ENCODE assay signal across 15 cellular contexts in the genomic region with DNA sequence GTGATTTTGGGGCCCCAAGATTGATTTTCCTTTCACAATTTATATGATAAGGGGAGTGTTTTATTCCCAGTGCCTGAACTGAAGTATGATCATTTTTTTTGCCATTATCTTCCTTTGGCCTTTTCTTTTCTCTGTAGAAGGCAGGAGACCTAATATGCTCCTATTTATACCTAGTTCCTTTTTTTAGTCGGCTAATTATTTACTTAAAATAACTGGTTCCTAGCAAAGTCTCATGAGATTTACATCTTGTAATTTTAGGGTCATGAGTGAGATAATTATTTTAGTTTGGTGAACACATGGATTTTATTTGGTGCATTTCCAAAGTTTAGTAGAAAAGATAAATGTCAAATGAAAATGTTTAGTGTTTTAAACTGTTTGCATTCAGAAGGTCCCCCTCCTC. TPM values are rescaled to one million over a fixed set of nuclear protein-coding genes. Genes with fewer than 3 reads are reported as not detected.
DNase-seq lines count a peak whose midpoint lies in the region; ATAC-seq, FAIRE-seq and TF ChIP-seq lines count a peak whose summit lies in the region.
"Had no signal": no experiment of that assay in that cellular context is flagged by ENCODE, and none has a peak within 500 bp of the region (broad histone marks: within the 10 kb centered on the region; RNA-seq: fewer than 3 reads in every experiment).

No MANE protein-coding gene starts in this region.

- H3K9ac ChIP-seq in BLaER1 (0 out of 2 replicates have a peak overlapping the region, but pooled peaks have one; percentile 26), OCI-LY1 (ENCODE audit: low read length) (no peak overlapping the region)

- no peaks in the 10 kb centered on the region for H3K27me3 Mint-ChIP-seq in dendritic cell treated with granulocyte-macrophage colony-stimulating factor and Interleukin-4, amounts not matched to agents 40 ng/mL and 50 ng/mL, for 4 days
- no peaks in the 10 kb centered on the region for H3K27me3 Mint-ChIP-seq in osteocyte (ENCODE audit: unreplicated experiment)

- H3K4me3 Mint-ChIP-seq in dendritic cell treated with granulocyte-macrophage colony-stimulating factor and Interleukin-4, amounts not matched to agents 40 ng/mL and 50 ng/mL, for 4 days: no peak overlapping the region
- no peak overlapping the region for H3K4me3 Mint-ChIP-seq in osteocyte (ENCODE audit: unreplicated experiment)

- H3K27me3 ChIP-seq in BLaER1 (no peaks in the 10 kb centered on the region), OCI-LY1 (ENCODE audit: insufficient read depth, low read length) (no peaks in the 10 kb centered on the region)
- H3K27me3 ChIP-seq: MG63 had no signal

- H2AFZ ChIP-seq in OCI-LY1 (ENCODE audit: low read length): no peak overlapping the region

- peaks cover 59% of the 10 kb centered on the region for H3K4me1 Mint-ChIP-seq in dendritic cell treated with granulocyte-macrophage colony-stimulating factor and Interleukin-4, amounts not matched to agents 40 ng/mL and 50 ng/mL, for 4 days (ENCODE audit: low read depth)
- H3K4me1 Mint-ChIP-seq in osteocyte (ENCODE audit: unreplicated experiment): peaks cover 47% of the 10 kb centered on the region

- no peaks in the 10 kb centered on the region for H3F3A ChIP-seq in OCI-LY1 (ENCODE audit: insufficient read depth, low read length)

- H3K4me3 ChIP-seq in BLaER1 (no peak overlapping the region), OCI-LY1 (ENCODE audit: low read depth, low read length, poor library complexity, severe bottlenecking) (no peak overlapping the region)
- H3K4me3 ChIP-seq: lung, MG63, thoracic aorta had no signal

- H3K27ac Mint-ChIP-seq in dendritic cell treated with granulocyte-macrophage colony-stimulating factor and Interleukin-4, amounts not matched to agents 40 ng/mL and 50 ng/mL, for 4 days: peak overlapping the region; percentile 70
- peak overlapping the region; percentile 79 for H3K27ac Mint-ChIP-seq in osteocyte (ENCODE audit: unreplicated experiment)

- H4K20me1 ChIP-seq in BLaER1 (no peaks in the 10 kb centered on the region), OCI-LY1 (ENCODE audit: insufficient read depth, low read length) (no peaks in the 10 kb centered on the region)

- intact Hi-C loops in dendritic cell treated with granulocyte-macrophage colony-stimulating factor and Interleukin-4, amounts not matched to agents 40 ng/mL and 50 ng/mL, for 4 days (cut with micrococcal nuclease): no loop called here

- no peaks in the 10 kb centered on the region for H3K9me2 ChIP-seq in OCI-LY1 (ENCODE audit: low read depth, low read length)

- ATAC-seq in GM19463 (IDR thresholded peaks at IDR 0.05; ENCODE audit: unreplicated experiment) (no peak), HG02678 (IDR thresholded peaks at IDR 0.05; ENCODE audit: unreplicated experiment) (no peak)
- ATAC-seq: activated CD4-positive, CD25-positive, alpha-beta regulatory T cell treated with anti-CD3 and anti-CD28 coated beads, Interleukin-2, amount 50 U/mL, for 24 hours had no signal

- peaks cover 46% of the 10 kb centered on the region for H3K9me3 ChIP-seq in BLaER1
- peaks cover 37% of the 10 kb centered on the region for H3K9me3 ChIP-seq in OCI-LY1 (ENCODE audit: low read length)

- no peak for FAIRE-seq in D721Med (lab: Jason Lieb, UNC)

- H3K36me3 Mint-ChIP-seq in dendritic cell treated with granulocyte-macrophage colony-stimulating factor and Interleukin-4, amounts not matched to agents 40 ng/mL and 50 ng/mL, for 4 days (ENCODE audit: low read depth): peaks cover 89% of the 10 kb centered on the region
- peaks cover 23% of the 10 kb centered on the region for H3K36me3 Mint-ChIP-seq in osteocyte (ENCODE audit: unreplicated experiment)

- H3K27ac ChIP-seq in BLaER1 (peak overlapping the region; percentile 63), OCI-LY1 (ENCODE audit: low read depth, low read length, poor library complexity, severe bottlenecking) (peak overlapping the region; percentile 52)
- H3K27ac ChIP-seq: thoracic aorta had no signal

- H3K36me3 ChIP-seq in BLaER1 (peaks cover 61% of the 10 kb centered on the region), OCI-LY1 (ENCODE audit: insufficient read depth, low read length) (peaks cover 62% of the 10 kb centered on the region)
- H3K36me3 ChIP-seq: thoracic aorta had no signal

- TF ChIP-seq CTCF in OCI-LY1 (IDR thresholded peaks at IDR 0.05; ENCODE audit: low read length): no peak
- TF ChIP-seq CTCF in osteocyte (IDR thresholded peaks at IDR 0.05): no peak
- no peak for TF ChIP-seq CTCF in D721Med (IDR thresholded peaks at IDR 0.05; ENCODE audit: insufficient read depth, missing control alignments)

- H3K4me1 ChIP-seq in BLaER1: peaks cover 46% of the 10 kb centered on the region
- H3K4me1 ChIP-seq in OCI-LY1 (ENCODE audit: insufficient read depth, low read length, severe bottlenecking): peaks cover 51% of the 10 kb centered on the region

- DNase-seq in osteocyte (ENCODE audit: extremely low spot score, unreplicated experiment): no peak
- no peak for DNase-seq in D721Med (ENCODE audit: insufficient read length, low spot score)
- DNase-seq in stimulated activated naive CD4-positive, alpha-beta T cell (lab: John Stamatoyannopoulos, UW): no peak
- DNase-seq: cortex of kidney, DMS79 treated with DMSO at 0.1 percent for 48 hours, MG63, NCI-H2107 had no signal

- peak overlapping the region; percentile 76 for H3K4me2 ChIP-seq in BLaER1
- H3K4me2 ChIP-seq in OCI-LY1 (ENCODE audit: low read length): peak overlapping the region; percentile 23; the same call in 1 of the 2 replicates

- H3K79me2 ChIP-seq in OCI-LY1 (ENCODE audit: insufficient read depth, low read length): peaks cover 49% of the 10 kb centered on the region

- H3K9me3 Mint-ChIP-seq in dendritic cell treated with granulocyte-macrophage colony-stimulating factor and Interleukin-4, amounts not matched to agents 40 ng/mL and 50 ng/mL, for 4 days: peaks cover 33% of the 10 kb centered on the region
- H3K9me3 Mint-ChIP-seq in osteocyte (ENCODE audit: unreplicated experiment): peaks cover 14% of the 10 kb centered on the region

RNA-seq across cellular contexts. Expression of gene SEC14L1, which starts 24.8 kb away (rescaled TPM):
- 82.9 and 90.5 TPM in 2 replicates for total RNA-seq in osteocyte
